ENCODE assay signal across 16 cellular contexts in genomic region chr11:20021212-20021611, GRCh38.
DNase-seq lines count a peak whose midpoint lies in the region; ATAC-seq, FAIRE-seq and TF ChIP-seq lines count a peak whose summit lies in the region.
"Had no signal": no experiment of that assay in that cellular context is flagged by ENCODE, and none has a peak within 500 bp of the region (broad histone marks: within the 10 kb centered on the region; RNA-seq: fewer than 3 reads in every experiment).

No MANE protein-coding gene starts in this region.

- DNase-seq in A549 (ENCODE audit: low read depth in 1 of 2, low spot score in 1 of 2) (peak in 1 of 2 experiments; percentile 53), SJCRH30 (no peak), NOMO-1 treated with DMSO at 0.1 percent for 48 hours (lab: John Stamatoyannopoulos, UW; ENCODE audit: unreplicated experiment) (no peak), OCI-M1 (lab: John Stamatoyannopoulos, UW) (no peak)
- no peak for DNase-seq in activated naive CD4-positive, alpha-beta T cell treated with Interleukin-2 at 50 U/mL for 16 hours
- DNase-seq: AML-193, GF-D8, MV-4-11, NCI-H1417 treated with DMSO at 0.1 percent for 48 hours, NCI-H2081, NCI-H2227 treated with DMSO at 0.1 percent for 48 hours had no signal

- TF ChIP-seq EP300 in A549 (IDR thresholded peaks at IDR 0.05): no peak

- 17% methylated on average over 4 of the region's 4 CpGs for WGBS in A549 (ENCODE audit: missing lambda C conversion rate)

- FAIRE-seq in A549 (lab: Jason Lieb, UNC): no peak
- FAIRE-seq: H54 had no signal

- no peak for TF ChIP-seq CTCF in A549 (IDR thresholded peaks at IDR 0.05)

- TF ChIP-seq RAD21 in A549 (conservative IDR thresholded peaks at IDR 0.05 in 1 of 2, IDR thresholded peaks at IDR 0.05 in 1 of 2): no peak

- H3K9me3 ChIP-seq in A549 (no peaks in the 10 kb centered on the region), HUES48 (ENCODE audit: control insufficient read depth, insufficient read depth, low read length) (no peaks in the 10 kb centered on the region), SJCRH30 (replicated peaks) (no peaks in the 10 kb centered on the region), iPS-20b (ENCODE audit: insufficient read depth, low read depth, low read length) (no peaks in the 10 kb centered on the region)
- H3K9me3 ChIP-seq: SJSA1 had no signal

- no peak overlapping the region for H3K9ac ChIP-seq in HUES48 (ENCODE audit: low read depth, low read length)
- H3K9ac ChIP-seq in iPS-20b (ENCODE audit: low read depth, low read length): peak overlapping the region; percentile 77; the same call in 1 of the 2 replicates

- peak overlapping the region; percentile 91 to 92 for H3K27ac ChIP-seq in A549
- peak overlapping the region; percentile 93 for H3K27ac ChIP-seq in HUES48 (ENCODE audit: low read depth, low read length)
- peak overlapping the region; percentile 89; the same call in 1 of the 2 replicates for H3K27ac ChIP-seq in SJCRH30
- H3K27ac ChIP-seq in iPS-20b (ENCODE audit: low read length): no peak overlapping the region
- H3K27ac ChIP-seq: SJSA1 had no signal

- ATAC-seq in A549: peak; percentile 8 to 23; a peak in 3 of 6 replicates
- no peak for ATAC-seq in HG02759 (IDR thresholded peaks at IDR 0.05; ENCODE audit: unreplicated experiment)

- CTCF ChIA-PET in A549 (lab: Yijun Ruan, JAX): interaction anchor here (0.8 to 6.8 kb wide), 3 partner anchors 45 to 107 kb away, joined by 3 to 19 read pairs (median 3); no protein-coding TSS in a partner anchor

- H3K27me3 ChIP-seq in HUES48 (ENCODE audit: control insufficient read depth, insufficient read depth, low read length) (no peaks in the 10 kb centered on the region), SJCRH30 (no peaks in the 10 kb centered on the region), iPS-20b (ENCODE audit: insufficient read depth, low read length) (no peaks in the 10 kb centered on the region; the same call in 1 of the 2 replicates)
- H3K27me3 ChIP-seq: SJSA1 had no signal

- H3K4me3 ChIP-seq in A549 (no peak overlapping the region; the same call in 2 of the 3 replicates), HUES48 (ENCODE audit: low read depth, low read length) (peak overlapping the region; percentile 65; the same call in 1 of the 2 replicates), SJCRH30 (no peak overlapping the region), iPS-20b (ENCODE audit: low read length) (peak overlapping the region; percentile 80)
- H3K4me3 ChIP-seq: SJSA1 had no signal

- no peak for TF ChIP-seq POLR2A in A549 (IDR thresholded peaks at IDR 0.05; ENCODE audit: low read length)

- H3K4me1 ChIP-seq in A549 (peaks cover 69% of the 10 kb centered on the region), HUES48 (ENCODE audit: control insufficient read depth, insufficient read depth, low read length) (peaks cover 71% of the 10 kb centered on the region), SJCRH30 (peaks cover 48% of the 10 kb centered on the region), iPS-20b (ENCODE audit: insufficient read depth, low read length) (peaks cover 49% of the 10 kb centered on the region)

- H3K36me3 ChIP-seq in HUES48 (ENCODE audit: control insufficient read depth, insufficient read depth, low read length): no peaks in the 10 kb centered on the region; the same call in 1 of the 2 replicates
- H3K36me3 ChIP-seq in SJCRH30: no peaks in the 10 kb centered on the region
- H3K36me3 ChIP-seq in iPS-20b (ENCODE audit: insufficient read depth, low read depth, low read length): 0 out of 2 replicates have a peak, but pooled peaks cover 3% of the 10 kb centered on the region
- H3K36me3 ChIP-seq: SJSA1 had no signal

- H3K4me2 ChIP-seq in A549: peak overlapping the region; percentile 75

- POLR2A ChIA-PET in A549 (lab: Yijun Ruan, JAX): no interaction called here

TF ChIP-seq in A549, 52 proteins besides CTCF, POLR2A, EP300 and RAD21:
- TF ChIP-seq ESRRA (IDR thresholded peaks at IDR 0.05; ENCODE audit: borderline replicate concordance, low read length): no peak
- TF ChIP-seq POLR2AphosphoS2 (conservative IDR thresholded peaks at IDR 0.05; ENCODE audit: low read length): no peak
- TF ChIP-seq BCL3 (IDR thresholded peaks at IDR 0.05): no peak
- no peak for TF ChIP-seq HDAC2 (IDR thresholded peaks at IDR 0.05)
- peak; percentile 16; the same call in 1 of the 2 replicates for TF ChIP-seq MAX (IDR thresholded peaks at IDR 0.05)
- no peak for TF ChIP-seq CHD4 (IDR thresholded peaks at IDR 0.05; ENCODE audit: borderline replicate concordance)

Comparison
In these comparisons a context has a peak if more than half of its experiments do, and no peak if none do; other contexts are left out.
1. H3K4me3 ChIP-seq: peak in HUES48 (single experiment) and iPS-20b (single experiment); none in A549 (single experiment) and SJCRH30 (single experiment).